ENCODE assay signal across 25 cellular contexts in the genomic region with DNA sequence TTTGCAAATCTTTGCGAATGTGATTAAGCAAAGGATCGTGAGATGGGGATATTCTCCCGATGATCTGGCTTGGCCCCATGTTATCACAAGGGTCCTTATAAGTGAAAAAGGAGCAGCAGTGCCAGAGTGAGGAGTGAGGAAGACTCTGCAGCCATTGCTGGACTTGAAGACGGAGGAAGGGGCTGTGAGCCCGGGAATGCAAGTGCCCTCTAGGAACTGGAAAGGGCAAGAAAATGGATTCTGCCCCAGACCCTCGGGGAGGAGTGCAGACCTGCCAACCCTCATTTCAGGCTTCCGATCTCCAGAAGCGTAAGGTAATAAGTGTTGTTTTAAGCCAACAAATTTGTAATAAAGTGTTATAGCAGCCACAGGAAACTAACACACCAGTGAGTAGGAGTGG.
"Had no signal": no experiment of that assay in that cellular context is flagged by ENCODE, and none has a peak within 500 bp of the region (broad histone marks: within the 10 kb centered on the region; RNA-seq: fewer than 3 reads in every experiment).

No MANE protein-coding gene starts in this region.

- H3K27ac ChIP-seq: colonic mucosa, lower lobe of right lung, neural progenitor cell, parathyroid adenoma, psoas muscle, suprapubic skin, thyroid gland, upper lobe of left lung, vagina had no signal

- H3K36me3 ChIP-seq: colonic mucosa, neural progenitor cell had no signal

- H3K27me3 ChIP-seq: colonic mucosa, heart left ventricle, neural progenitor cell, suprapubic skin, thyroid gland, upper lobe of left lung, vagina had no signal

- H3K4me2 ChIP-seq: neural progenitor cell had no signal

- H3K4me3 Mint-ChIP-seq: endodermal cell, memory B cell, mesothelial cell of epicardium, natural killer cell, neural progenitor cell had no signal

- ATAC-seq: heart left ventricle, lower lobe of right lung, natural killer cell, psoas muscle had no signal

- H3K36me3 Mint-ChIP-seq: natural killer cell had no signal

- H3K4me3 ChIP-seq: colonic mucosa, heart left ventricle, left ventricle myocardium inferior, lower lobe of right lung, neural progenitor cell, psoas muscle, suprapubic skin, thyroid gland, upper lobe of left lung, vagina had no signal

- H3K27ac Mint-ChIP-seq: endodermal cell, memory B cell, mesothelial cell of epicardium, natural killer cell, neural progenitor cell had no signal

- H2AFZ ChIP-seq: neural progenitor cell, parathyroid adenoma had no signal

- H3K9me3 Mint-ChIP-seq: natural killer cell, neural progenitor cell had no signal

- DNase-seq: cerebellar nuclear complex; colonic mucosa; effector CD4-positive, alpha-beta T cell; endodermal cell; erythroblast; foreskin melanocyte; hypothalamus; left ventricle myocardium inferior; lower lobe of right lung; natural killer cell; nucleus accumbens; psoas muscle; retina; small intestine; stimulated activated CD4-positive, alpha-beta T cell treated with anti-CD3 and anti-CD28 coated beads, Interleukin-2, amount 100 ng/mL, for 48 hours; stimulated activated naive CD4-positive, alpha-beta T cell treated with Interleukin-2 at 50 U/mL for 16 hours; thyroid gland had no signal

- H3K79me2 ChIP-seq: parathyroid adenoma had no signal

- H3K4me1 ChIP-seq: colonic mucosa, lower lobe of right lung, parathyroid adenoma, psoas muscle, suprapubic skin, thyroid gland, upper lobe of left lung, vagina had no signal

- H3K4me1 Mint-ChIP-seq: memory B cell, mesothelial cell of epicardium, natural killer cell, neural progenitor cell had no signal

- H3K9me3 ChIP-seq: colonic mucosa, heart left ventricle, left ventricle myocardium inferior, lower lobe of right lung, psoas muscle, suprapubic skin, thyroid gland, upper lobe of left lung, vagina had no signal
